ENCODE assay signal across 26 cellular contexts in the genomic region with DNA sequence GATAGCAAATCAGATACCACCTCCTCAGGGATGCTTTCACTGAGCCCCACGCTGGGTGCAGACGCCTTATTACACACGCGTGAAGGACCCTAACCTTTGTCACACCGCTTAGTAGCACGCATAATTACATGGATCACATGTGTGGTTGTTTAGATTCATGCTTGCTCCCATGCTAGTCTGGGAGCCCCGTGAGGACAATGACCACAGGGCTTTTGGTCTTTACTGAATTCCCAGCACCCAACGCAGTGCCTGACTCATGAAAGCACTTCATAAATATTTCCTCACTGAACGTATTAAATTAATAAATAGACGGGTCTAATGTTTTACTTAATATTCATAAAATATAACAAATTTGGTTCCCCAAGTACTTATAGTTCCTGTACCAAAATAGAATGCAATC.
DNase-seq lines count a peak whose midpoint lies in the region; ATAC-seq, FAIRE-seq and TF ChIP-seq lines count a peak whose summit lies in the region.
"Had no signal": no experiment of that assay in that cellular context is flagged by ENCODE, and none has a peak within 500 bp of the region (broad histone marks: within the 10 kb centered on the region; RNA-seq: fewer than 3 reads in every experiment).

No MANE protein-coding gene starts in this region.

- H3K79me1 ChIP-seq in IMR-90 (ENCODE audit: low read depth in 1 of 2, low read length in 2 of 2) (no peaks in the 10 kb centered on the region), neuronal stem cell (ENCODE audit: low read depth, low read length) (no peaks in the 10 kb centered on the region)

- peaks cover 2% of the 10 kb centered on the region for H3K27me3 Mint-ChIP-seq in GM23338 (ENCODE audit: insufficient read depth, low read depth, poor library complexity)
- H3K27me3 Mint-ChIP-seq: CD4-positive, alpha-beta memory T cell had no signal

- no peaks in the 10 kb centered on the region for H3K27me3 ChIP-seq in GM23338 (ENCODE audit: insufficient read depth)
- H3K27me3 ChIP-seq in IMR-90 (ENCODE audit: control insufficient read depth, insufficient read depth, low read length) = no peaks in the 10 kb centered on the region
- no peaks in the 10 kb centered on the region for H3K27me3 ChIP-seq in bronchial epithelial cell (ENCODE audit: control insufficient read depth, insufficient read depth, low read length)
- H3K27me3 ChIP-seq in neuronal stem cell (ENCODE audit: control insufficient read depth in 3 of 3, insufficient read depth in 3 of 3, low read depth in 1 of 3, low read length in 3 of 3) = peaks cover 0 to 5% (median 0%) of the 10 kb centered on the region in 3 experiments
- no peaks in the 10 kb centered on the region for H3K27me3 ChIP-seq in Karpas-422 (ENCODE audit: low read length)
- H3K27me3 ChIP-seq: BE2C, BLaER1 had no signal

- FAIRE-seq in bronchial epithelial cell (lab: Jason Lieb, UNC) = peak; percentile 7
- FAIRE-seq: A204.1, GM12878, GM12892, GM18507 had no signal

- no peaks in the 10 kb centered on the region for H3K4me1 ChIP-seq in GM23338 (ENCODE audit: insufficient read depth)
- H3K4me1 ChIP-seq in IMR-90 (ENCODE audit: control insufficient read depth, insufficient read depth, low read length) = peaks cover 17% of the 10 kb centered on the region
- H3K4me1 ChIP-seq in neuronal stem cell (ENCODE audit: control insufficient read depth in 2 of 2, insufficient read depth in 1 of 2, low read depth in 1 of 2, low read length in 2 of 2) = peaks cover 0 to 3% of the 10 kb centered on the region in 2 donors
- H3K4me1 ChIP-seq in Karpas-422 (ENCODE audit: low read length) = no peaks in the 10 kb centered on the region
- H3K4me1 ChIP-seq: BLaER1 had no signal

- H3K4me2 ChIP-seq in GM23338 = no peak overlapping the region
- no peak overlapping the region for H3K4me2 ChIP-seq in IMR-90 (ENCODE audit: low read depth, low read length)
- no peak overlapping the region for H3K4me2 ChIP-seq in neuronal stem cell (ENCODE audit: insufficient read depth, low read length, poor library complexity, severe bottlenecking)
- no peak overlapping the region for H3K4me2 ChIP-seq in Karpas-422 (ENCODE audit: low read depth, low read length, poor library complexity, severe bottlenecking)
- H3K4me2 ChIP-seq: BLaER1 had no signal

- H3K9ac ChIP-seq in IMR-90 (ENCODE audit: low read depth, low read length) (no peak overlapping the region), neuronal stem cell (ENCODE audit: low read depth, low read length, poor library complexity) (no peak overlapping the region), Karpas-422 (ENCODE audit: low read length) (no peak overlapping the region)
- H3K9ac ChIP-seq: BLaER1 had no signal

- H3K18ac ChIP-seq in IMR-90 (ENCODE audit: low read depth, low read length) (peak overlapping the region; percentile 28; the same call in 1 of the 2 replicates), neuronal stem cell (ENCODE audit: low read length) (no peak overlapping the region)

- TF ChIP-seq CTCF in GM23338 (conservative IDR thresholded peaks at IDR 0.05; ENCODE audit: low read depth in 2 of 2) = no peak
- TF ChIP-seq CTCF in IMR-90 (conservative IDR thresholded peaks at IDR 0.05; ENCODE audit: low read depth, low read length) = no peak
- no peak for TF ChIP-seq CTCF in bronchial epithelial cell (IDR thresholded peaks at IDR 0.05; ENCODE audit: insufficient read depth, low read length, severe bottlenecking)

- H3K4me1 Mint-ChIP-seq in GM23338 = peaks cover 6% of the 10 kb centered on the region; the same call in 2 of the 3 replicates
- H3K4me1 Mint-ChIP-seq: CD14-positive monocyte; CD4-positive, alpha-beta memory T cell; CD4-positive, CD25-positive, alpha-beta regulatory T cell; CD8-positive, alpha-beta memory T cell had no signal

- H4K91ac ChIP-seq in IMR-90 (ENCODE audit: insufficient read depth, low read depth, low read length) = peak overlapping the region; percentile 14; the same call in 1 of the 2 replicates
- H4K91ac ChIP-seq in neuronal stem cell (ENCODE audit: low read depth, low read length, poor library complexity) = no peak overlapping the region

- H3K56ac ChIP-seq in IMR-90 (ENCODE audit: extremely low read depth, insufficient read depth, low read length) = no peak overlapping the region

- ATAC-seq in GM23338 (no peak), IMR-90 (ENCODE audit: low read depth) (no peak), HG03045 (IDR thresholded peaks at IDR 0.05; ENCODE audit: unreplicated experiment) (no peak)
- ATAC-seq: GM12878 had no signal

- peak overlapping the region; percentile 71 for H3K4ac ChIP-seq in IMR-90 (ENCODE audit: low read depth, low read length)
- H3K4ac ChIP-seq in neuronal stem cell (ENCODE audit: low read length) = no peak overlapping the region

- peaks cover 18% of the 10 kb centered on the region for H3K9me1 ChIP-seq in IMR-90 (ENCODE audit: insufficient read depth, low read length)

- H2BK120ac ChIP-seq in IMR-90 (ENCODE audit: low read depth, low read length) (peak overlapping the region; percentile 68), neuronal stem cell (ENCODE audit: low read depth, low read length) (no peak overlapping the region)

- H3K27ac ChIP-seq in GM23338 (ENCODE audit: low read depth) (no peak overlapping the region), IMR-90 (ENCODE audit: insufficient read depth, low read length) (no peak overlapping the region), neuronal stem cell (replicated peaks; ENCODE audit: low read length) (no peak overlapping the region), Karpas-422 (ENCODE audit: low read length) (no peak overlapping the region)
- H3K27ac ChIP-seq: BLaER1 had no signal

- H2BK15ac ChIP-seq in IMR-90 (ENCODE audit: low read depth, low read length) = peak overlapping the region; percentile 75; the same call in 2 of the 3 replicates
- H2BK15ac ChIP-seq in neuronal stem cell (ENCODE audit: low read length) = no peak overlapping the region

- no peaks in the 10 kb centered on the region for H3F3A ChIP-seq in GM23338 (replicated peaks; ENCODE audit: low read depth)

- peak overlapping the region; percentile 38; the same call in 1 of the 2 replicates for H2AFZ ChIP-seq in GM23338
- H2AFZ ChIP-seq in IMR-90 (replicated peaks; ENCODE audit: low read length, poor library complexity) = no peak overlapping the region
- no peak overlapping the region for H2AFZ ChIP-seq in neuronal stem cell (ENCODE audit: low read length)
- no peak overlapping the region for H2AFZ ChIP-seq in Karpas-422 (ENCODE audit: low read length)

- no peak for TF ChIP-seq RAD21 in IMR-90 (IDR thresholded peaks at IDR 0.05; ENCODE audit: low read length)

- peak overlapping the region; percentile 2 for H4K5ac ChIP-seq in IMR-90 (ENCODE audit: low read depth, low read length)

- CTCF ChIA-PET in IMR-90 (lab: Yijun Ruan, JAX) = no interaction called here

- peaks cover 9% of the 10 kb centered on the region for H3K9me2 ChIP-seq in GM23338 (ENCODE audit: insufficient read depth)
- no peaks in the 10 kb centered on the region for H3K9me2 ChIP-seq in Karpas-422 (replicated peaks; ENCODE audit: insufficient read depth, low read length)

- no peaks in the 10 kb centered on the region for H3K79me2 ChIP-seq in GM23338 (replicated peaks; ENCODE audit: insufficient read depth)
- no peaks in the 10 kb centered on the region for H3K79me2 ChIP-seq in Karpas-422 (ENCODE audit: low read length)

- peak overlapping the region; percentile 36 for H2BK5ac ChIP-seq in IMR-90 (ENCODE audit: low read depth, low read length, poor library complexity, severe bottlenecking)
- no peak overlapping the region for H2BK5ac ChIP-seq in neuronal stem cell (ENCODE audit: low read length)

- no peaks in the 10 kb centered on the region for H3K9me3 ChIP-seq in IMR-90 (ENCODE audit: control insufficient read depth, insufficient read depth, low read length)
- no peaks in the 10 kb centered on the region for H3K9me3 ChIP-seq in neuronal stem cell (replicated peaks in 1 of 2; ENCODE audit: control insufficient read depth in 2 of 2, insufficient read depth in 1 of 2, low read depth in 1 of 2, low read length in 2 of 2)
- no peaks in the 10 kb centered on the region for H3K9me3 ChIP-seq in Karpas-422 (ENCODE audit: low read length)
- H3K9me3 ChIP-seq: BE2C, BLaER1 had no signal

- H4K20me1 ChIP-seq in GM23338 (replicated peaks; ENCODE audit: insufficient read depth) = no peaks in the 10 kb centered on the region
- H4K20me1 ChIP-seq in IMR-90 (ENCODE audit: insufficient read depth, low read length) = no peaks in the 10 kb centered on the region
- no peaks in the 10 kb centered on the region for H4K20me1 ChIP-seq in Karpas-422 (ENCODE audit: insufficient read depth, low read depth, low read length)
- H4K20me1 ChIP-seq: BLaER1 had no signal

- peak overlapping the region; percentile 38 to 45; a peak in 2 of 4 replicates for H4K8ac ChIP-seq in IMR-90 (ENCODE audit: low read depth in 2 of 2, low read length in 2 of 2)
- H4K8ac ChIP-seq in neuronal stem cell (ENCODE audit: low read depth, low read length) = no peak overlapping the region

- H2AK5ac ChIP-seq in IMR-90 (ENCODE audit: low read depth, low read length) = peak overlapping the region; percentile 66; the same call in 1 of the 2 replicates
- H2AK5ac ChIP-seq in neuronal stem cell (ENCODE audit: low read depth, low read length) = no peak overlapping the region

- no peak overlapping the region for H2BK12ac ChIP-seq in neuronal stem cell (ENCODE audit: low read length)

- H3K36me3 Mint-ChIP-seq in GM23338 (ENCODE audit: low read depth) = no peaks in the 10 kb centered on the region
- H3K36me3 Mint-ChIP-seq: CD14-positive monocyte; CD4-positive, alpha-beta memory T cell; CD4-positive, CD25-positive, alpha-beta regulatory T cell; CD8-positive, alpha-beta memory T cell had no signal

- H3K9me3 Mint-ChIP-seq in GM23338 = no peaks in the 10 kb centered on the region
- H3K9me3 Mint-ChIP-seq: CD14-positive monocyte; CD4-positive, alpha-beta memory T cell; CD4-positive, CD25-positive, alpha-beta regulatory T cell; CD8-positive, alpha-beta memory T cell had no signal

- intact Hi-C loops in IMR-90 (cut with micrococcal nuclease) = no loop called here

- dilution Hi-C loops in IMR-90 (cut with HindIII; ENCODE audit: low sequenced_read_pairs, unreplicated experiment) = no loop called here

- H3K36me3 ChIP-seq in GM23338 (ENCODE audit: insufficient read depth) (no peaks in the 10 kb centered on the region), IMR-90 (ENCODE audit: control insufficient read depth, insufficient read depth, low read length) (no peaks in the 10 kb centered on the region), bronchial epithelial cell (ENCODE audit: control insufficient read depth, insufficient read depth, low read length) (no peaks in the 10 kb centered on the region), neuronal stem cell (replicated peaks in 1 of 2; ENCODE audit: control insufficient read depth in 2 of 2, insufficient read depth in 2 of 2, low read length in 2 of 2) (no peaks in the 10 kb centered on the region), Karpas-422 (ENCODE audit: insufficient read depth, low read length) (no peaks in the 10 kb centered on the region)
- H3K36me3 ChIP-seq: BE2C, BLaER1 had no signal

- H2AK9ac ChIP-seq in IMR-90 (replicated peaks; ENCODE audit: low read depth, low read length, poor library complexity) = no peak overlapping the region

- no peak overlapping the region for H3K4me3 Mint-ChIP-seq in GM23338
- H3K4me3 Mint-ChIP-seq: CD14-positive monocyte; CD4-positive, alpha-beta memory T cell; CD4-positive, CD25-positive, alpha-beta regulatory T cell; CD8-positive, alpha-beta memory T cell had no signal

- H3K14ac ChIP-seq in IMR-90 (replicated peaks; ENCODE audit: low read depth, low read length) (peak overlapping the region; percentile 42; the same call in 1 of the 2 replicates), neuronal stem cell (ENCODE audit: low read length) (no peak overlapping the region)

- in situ Hi-C loops in IMR-90 (cut with MboI; ENCODE audit: low sequenced_read_pairs) = no loop called here

- POLR2A ChIA-PET in IMR-90 (lab: Charles Lee; ENCODE audit: unreplicated experiment) = no interaction called here

- no peak overlapping the region for H3K4me3 ChIP-seq in GM23338
- no peak overlapping the region for H3K4me3 ChIP-seq in IMR-90 (ENCODE audit: insufficient read depth, low read depth, low read length)
- H3K4me3 ChIP-seq in bronchial epithelial cell (ENCODE audit: low read depth, low read length) = no peak overlapping the region
- H3K4me3 ChIP-seq in neuronal stem cell (ENCODE audit: low read length in 2 of 2) = no peak overlapping the region
- no peak overlapping the region for H3K4me3 ChIP-seq in Karpas-422 (ENCODE audit: low read length)
- H3K4me3 ChIP-seq: BLaER1, GM12878 had no signal

- H3K23ac ChIP-seq in IMR-90 (ENCODE audit: low read depth, low read length) (no peak overlapping the region), neuronal stem cell (ENCODE audit: low read depth, low read length, poor library complexity) (no peak overlapping the region)

- WGBS in IMR-90 (ENCODE audit: extremely low coverage in 2 of 2, insufficient read length in 1 of 2), 2 experiments = 100% methylated on average over 1 of the region's 10 CpGs; no CpG with 5 or more reads in 1 of the 2 experiments
- no CpG with 5 or more reads among the region's 10 CpGs for WGBS in neuronal stem cell (ENCODE audit: extremely low coverage in 2 of 2, insufficient read length in 2 of 2, insufficient replicate concordance in 1 of 2), 2 donors

- no peak overlapping the region for H3K27ac Mint-ChIP-seq in GM23338
- H3K27ac Mint-ChIP-seq: CD14-positive monocyte; CD4-positive, alpha-beta memory T cell; CD4-positive, CD25-positive, alpha-beta regulatory T cell; CD8-positive, alpha-beta memory T cell had no signal

- no TSS peak for BruUV-seq in IMR-90 (replicated peaks; lab: Mats Ljungman, UMichigan)

- DNase-seq in GM23338 (ENCODE audit: low spot score) (no peak), IMR-90 (no peak), bronchial epithelial cell (ENCODE audit: low read depth) (no peak), neuronal stem cell (ENCODE audit: low spot score) (no peak), Karpas-422 (no peak)
- DNase-seq: 8988T; ACHN; BE2C; C1 segment of cervical spinal cord; CD4-positive, alpha-beta memory T cell; CD4-positive, CD25-positive, alpha-beta regulatory T cell; CD8-positive, alpha-beta memory T cell; COR-L47; DMS 273 treated with DMSO at 0.1 percent for 48 hours; DMS153; DMS53; DMS79; DND-41; GDM1 had no signal

- H2BK20ac ChIP-seq in IMR-90 (ENCODE audit: low read depth, low read length) = no peak overlapping the region; the same call in 1 of the 2 replicates

- no peak for TF ChIP-seq POLR2A in IMR-90 (IDR thresholded peaks at IDR 0.05; ENCODE audit: low read depth, low read length)
